In the genomic region with DNA sequence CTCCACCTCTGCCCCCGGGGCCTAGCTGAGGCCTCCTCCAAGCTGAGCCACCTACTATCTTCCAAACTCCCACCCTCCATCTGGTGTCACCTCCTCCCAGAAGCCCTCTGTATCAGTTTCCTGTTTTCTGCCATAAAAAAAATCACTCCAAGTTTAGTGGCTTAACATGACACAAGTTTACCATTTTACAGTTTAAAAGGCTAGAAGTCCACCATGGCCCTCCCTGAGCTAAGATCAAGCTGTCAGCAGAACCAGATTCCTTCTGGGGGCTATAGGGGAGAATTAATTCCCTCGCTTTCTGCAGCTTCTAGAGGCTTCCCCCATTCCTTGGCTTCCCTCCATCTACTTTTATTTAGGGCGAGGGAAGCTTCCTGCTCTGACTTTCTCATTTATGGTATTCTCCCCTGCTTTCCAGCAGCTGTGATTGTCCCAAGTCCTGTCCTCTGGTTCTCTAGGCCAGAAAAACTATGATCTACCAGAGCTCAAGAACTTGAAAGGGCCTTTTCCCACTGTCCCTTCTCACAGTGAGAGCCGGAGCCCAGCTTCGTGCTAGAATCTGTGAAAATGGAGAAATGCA, we compare ENCODE assay signal across 15 cellular contexts. TPM values are rescaled to one million over a fixed set of nuclear protein-coding genes. Genes with fewer than 3 reads are reported as not detected.
A peak's percentile ranks its signal among the peaks of the same experiment; 100 is the strongest.
DNase-seq lines count a peak whose midpoint lies in the region; ATAC-seq and TF ChIP-seq lines count a peak whose summit lies in the region.
"Had no signal": no experiment of that assay in that cellular context is flagged by ENCODE, and none has a peak within 500 bp of the region (broad histone marks: within the 10 kb centered on the region; RNA-seq: fewer than 3 reads in every experiment).

No MANE protein-coding gene starts in this region.

- no peaks in the 10 kb centered on the region for H3K27me3 Mint-ChIP-seq in T-helper 1 cell treated with Interleukin-12 subunit alpha and Interleukin-12 subunit beta and Interleukin-4 antibody, amounts not matched to agents 30 μg/mL and 1 μg/mL, for 36 hours (ENCODE audit: low read depth)
- peaks cover 2% of the 10 kb centered on the region for H3K27me3 Mint-ChIP-seq in osteocyte (ENCODE audit: unreplicated experiment)

- no peak overlapping the region for H3K4me3 ChIP-seq in colonic mucosa
- H3K4me3 ChIP-seq in psoas muscle, result no peak overlapping the region
- H3K4me3 ChIP-seq: A549, HAP-1 had no signal

- intact Hi-C loops in colonic mucosa (cut with DNase I) (loop anchor here (10.0 kb wide), 1 partner anchor 119 kb away; no protein-coding TSS in a partner anchor), psoas muscle (cut with DNase I) (loop anchor here in 1 of 2 donors (10.0 kb wide), 1 partner anchor 1889 kb away; no protein-coding TSS in a partner anchor)

- no peak for ATAC-seq in psoas muscle
- ATAC-seq in HG02571 (IDR thresholded peaks at IDR 0.05; ENCODE audit: unreplicated experiment), result no peak
- ATAC-seq in HG03571 (IDR thresholded peaks at IDR 0.05; ENCODE audit: unreplicated experiment), result no peak

- H3K4me3 Mint-ChIP-seq in T-helper 1 cell treated with Interleukin-12 subunit alpha and Interleukin-12 subunit beta and Interleukin-4 antibody, amounts not matched to agents 30 μg/mL and 1 μg/mL, for 36 hours, result no peak overlapping the region
- no peak overlapping the region for H3K4me3 Mint-ChIP-seq in osteocyte (ENCODE audit: unreplicated experiment)
- H3K4me3 Mint-ChIP-seq: type B pancreatic cell had no signal

- H3K27me3 ChIP-seq in colonic mucosa (no peaks in the 10 kb centered on the region), psoas muscle (ENCODE audit: insufficient read depth in 3 of 3, low read length in 2 of 3) (no peaks in the 10 kb centered on the region)

- H3K36me3 ChIP-seq in colonic mucosa, result no peaks in the 10 kb centered on the region
- no peaks in the 10 kb centered on the region for H3K36me3 ChIP-seq in psoas muscle (ENCODE audit: insufficient read depth in 1 of 2, low read depth in 1 of 2)
- H3K36me3 ChIP-seq: HAP-1 had no signal

- H3K9ac ChIP-seq in colonic mucosa (ENCODE audit: low read depth in 2 of 2, low read length in 2 of 2), result peak overlapping the region; percentile 24 to 47

- H3K4me1 Mint-ChIP-seq in T-helper 1 cell treated with Interleukin-12 subunit alpha and Interleukin-12 subunit beta and Interleukin-4 antibody, amounts not matched to agents 30 μg/mL and 1 μg/mL, for 36 hours (ENCODE audit: low read depth), result peaks cover 23% of the 10 kb centered on the region
- peaks cover 7% of the 10 kb centered on the region for H3K4me1 Mint-ChIP-seq in osteocyte (ENCODE audit: unreplicated experiment)

- no peak for DNase-seq in T-helper 1 cell
- peak; percentile 55 for DNase-seq in MV-4-11 (lab: John Stamatoyannopoulos, UW)
- no peak for DNase-seq in colonic mucosa
- no peak for DNase-seq in psoas muscle
- no peak for DNase-seq in osteocyte (ENCODE audit: extremely low spot score, unreplicated experiment)
- DNase-seq: activated CD4-positive, alpha-beta T cell treated with anti-CD3 and anti-CD28 coated beads, Interleukin-2, amount 50 U/mL, for 4 hours; GDM1; stimulated activated CD4-positive, alpha-beta T cell treated with anti-CD3 and anti-CD28 coated beads, Interleukin-1b, Interleukin-23, amount 100 ng/mL, for 48 hours had no signal

- peak overlapping the region; percentile 28 for H3K27ac Mint-ChIP-seq in T-helper 1 cell treated with Interleukin-12 subunit alpha and Interleukin-12 subunit beta and Interleukin-4 antibody, amounts not matched to agents 30 μg/mL and 1 μg/mL, for 36 hours
- no peak overlapping the region for H3K27ac Mint-ChIP-seq in osteocyte (ENCODE audit: unreplicated experiment)
- H3K27ac Mint-ChIP-seq: type B pancreatic cell had no signal

- 68 to 78% (median 73%) methylated on average over 5 of the region's 5 CpGs for WGBS in psoas muscle, 3 donors

- H3K9me3 ChIP-seq in colonic mucosa (no peaks in the 10 kb centered on the region), psoas muscle (no peaks in the 10 kb centered on the region)
- H3K9me3 ChIP-seq: A549, HAP-1 had no signal

- H3K27ac ChIP-seq in colonic mucosa (peak overlapping the region; percentile 33), psoas muscle (peak overlapping the region; percentile 23)
- H3K27ac ChIP-seq: A549 had no signal

- no peaks in the 10 kb centered on the region for H3K36me3 Mint-ChIP-seq in T-helper 1 cell treated with Interleukin-12 subunit alpha and Interleukin-12 subunit beta and Interleukin-4 antibody, amounts not matched to agents 30 μg/mL and 1 μg/mL, for 36 hours (ENCODE audit: low read depth)
- H3K36me3 Mint-ChIP-seq in osteocyte (ENCODE audit: unreplicated experiment), result no peaks in the 10 kb centered on the region
- H3K36me3 Mint-ChIP-seq: type B pancreatic cell had no signal

- no peaks in the 10 kb centered on the region for H3K4me1 ChIP-seq in colonic mucosa
- peaks cover 5% of the 10 kb centered on the region for H3K4me1 ChIP-seq in psoas muscle

- no peaks in the 10 kb centered on the region for H3K9me3 Mint-ChIP-seq in T-helper 1 cell treated with Interleukin-12 subunit alpha and Interleukin-12 subunit beta and Interleukin-4 antibody, amounts not matched to agents 30 μg/mL and 1 μg/mL, for 36 hours
- H3K9me3 Mint-ChIP-seq in osteocyte (ENCODE audit: unreplicated experiment), result no peaks in the 10 kb centered on the region
- H3K9me3 Mint-ChIP-seq: type B pancreatic cell had no signal

- TF ChIP-seq CTCF in colonic mucosa (IDR thresholded peaks at IDR 0.05) (no peak), psoas muscle (IDR thresholded peaks at IDR 0.05) (no peak), osteocyte (IDR thresholded peaks at IDR 0.05) (no peak)

RNA-seq across cellular contexts. Expression of a gene that starts 4.3 kb away (rescaled TPM):
- total RNA-seq in colonic mucosa, result not detected
- under 1 TPM in 3 of 4 donors, not detected in 1; 0.17 to 0.67 (median 0.19) TPM for total RNA-seq in psoas muscle
- polyA plus RNA-seq in psoas muscle, result under 1 TPM in 2 of 3 donors, not detected in 1; 0.05 to 0.14 TPM
- total RNA-seq in osteocyte, result not detected in 2 replicates
- total RNA-seq: cardiac septum had no signal
- polyA plus RNA-seq: A549 had no signal

RNA-seq across cellular contexts. Expression of a gene that starts 23.3 kb away (rescaled TPM):
- total RNA-seq in colonic mucosa, result 10 to 100 TPM; 78.1 to 79.7 TPM
- 10 to 100 TPM in 1 of 4 donors, 1 to 10 TPM in 3; 6.4 to 13.6 (median 7.8) TPM for total RNA-seq in psoas muscle
- polyA plus RNA-seq in psoas muscle, result 1 to 10 TPM; 2.3 to 4.5 (median 2.7) TPM
- total RNA-seq in osteocyte, result 21.1 and 24.7 TPM in 2 replicates

RNA-seq across cellular contexts. Expression of a gene that starts 34.1 kb away (rescaled TPM):
- total RNA-seq in colonic mucosa (100 to 1,000 TPM; 130 to 194 TPM), psoas muscle (100 to 1,000 TPM in 1 of 4 donors, 10 to 100 TPM in 3; 70.2 to 137 (median 90.8) TPM), osteocyte (251 and 285 TPM in 2 replicates)
- polyA plus RNA-seq in psoas muscle, result 100 to 1,000 TPM; 113 to 162 (median 122) TPM
